ENCODE assay signal across 8 cellular contexts in the genomic region with DNA sequence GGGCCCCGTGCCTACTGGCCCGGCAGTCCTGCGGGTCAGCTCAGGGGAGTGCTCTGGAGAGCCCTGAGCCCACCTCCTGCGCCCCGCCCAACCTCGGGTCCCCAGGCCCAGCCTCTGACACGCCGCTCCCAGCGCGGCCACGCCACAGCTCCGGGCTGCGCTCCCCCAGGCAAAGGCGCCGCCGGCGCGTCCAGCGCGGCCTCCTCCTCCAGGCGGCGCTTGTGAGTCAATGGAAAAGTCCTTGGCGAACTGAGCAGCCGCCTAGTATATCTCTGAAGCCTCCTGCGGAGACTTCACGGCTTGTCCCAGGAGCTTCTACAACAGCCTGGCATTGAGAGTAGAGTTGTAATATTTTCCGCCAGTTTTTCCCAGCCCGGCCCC. TPM values are rescaled to one million over a fixed set of nuclear protein-coding genes. Genes with fewer than 3 reads are reported as not detected.
DNase-seq lines count a peak whose midpoint lies in the region; ATAC-seq and TF ChIP-seq lines count a peak whose summit lies in the region.

No MANE protein-coding gene starts in this region.

- H3K27ac Mint-ChIP-seq in stimulated activated naive CD8-positive, alpha-beta T cell treated with anti-CD3 and anti-CD28 coated beads, Interleukin-15, amount 100 ng/mL, for 72 hours: no peak overlapping the region

- no peak overlapping the region for H2BK120ac ChIP-seq in neuronal stem cell (ENCODE audit: low read depth, low read length)

- H3K4me3 ChIP-seq in HEK293 (ENCODE audit: low read depth, low read length): peak overlapping the region; percentile 29
- H3K4me3 ChIP-seq in PC-3 (ENCODE audit: low read length): peak overlapping the region; percentile 66
- H3K4me3 ChIP-seq in gastroesophageal sphincter: peak overlapping the region; percentile 33 to 56
- no peak overlapping the region for H3K4me3 ChIP-seq in neuronal stem cell (ENCODE audit: low read length in 2 of 2)
- H3K4me3 ChIP-seq in MM.1S (ENCODE audit: low read length): no peak overlapping the region

- no peak overlapping the region for H3K23ac ChIP-seq in neuronal stem cell (ENCODE audit: low read depth, low read length, poor library complexity)

- H3K9me3 Mint-ChIP-seq in stimulated activated naive CD8-positive, alpha-beta T cell treated with anti-CD3 and anti-CD28 coated beads, Interleukin-15, amount 100 ng/mL, for 72 hours: no peaks in the 10 kb centered on the region

- CTCF ChIA-PET in HEK293 (lab: Yijun Ruan, JAX) (interaction anchor here (0.6 to 2.2 kb wide), 14 partner anchors 9 to 708 kb away, joined by 3 to 10 read pairs (median 4); no protein-coding TSS in a partner anchor), PC-3 (lab: Charles Lee) (interaction anchor here (1.2 kb wide), 1 partner anchor 30 kb away, joined by 6 read pairs; no protein-coding TSS in a partner anchor)

- 0% methylated on average over 2 to 9 of the region's 28 CpGs for WGBS in gastroesophageal sphincter (ENCODE audit: low coverage in 1 of 2), 2 donors
- no CpG with 5 or more reads among the region's 28 CpGs for WGBS in neuronal stem cell (ENCODE audit: extremely low coverage in 2 of 2, insufficient read length in 2 of 2, insufficient replicate concordance in 1 of 2), 2 donors

- H3K9me3 ChIP-seq in HEK293 (ENCODE audit: control insufficient read depth, insufficient read depth, low read depth, low read length) (no peaks in the 10 kb centered on the region), PC-3 (ENCODE audit: low read length) (no peaks in the 10 kb centered on the region), gastroesophageal sphincter (no peaks in the 10 kb centered on the region), neuronal stem cell (replicated peaks in 1 of 2; ENCODE audit: control insufficient read depth in 2 of 2, insufficient read depth in 1 of 2, low read depth in 1 of 2, low read length in 2 of 2) (peaks cover 0 to 4% of the 10 kb centered on the region in 2 donors), MM.1S (replicated peaks; ENCODE audit: insufficient read depth, low read length) (no peaks in the 10 kb centered on the region)

- TF ChIP-seq EP300 in gastroesophageal sphincter (IDR thresholded peaks at IDR 0.05): no peak

- peak overlapping the region; percentile 82 for H3K4me2 ChIP-seq in PC-3 (ENCODE audit: low read length)
- H3K4me2 ChIP-seq in neuronal stem cell (ENCODE audit: insufficient read depth, low read length, poor library complexity, severe bottlenecking): peak overlapping the region; percentile 80
- no peak overlapping the region for H3K4me2 ChIP-seq in MM.1S (ENCODE audit: low read depth, low read length)

- H3K9ac ChIP-seq in PC-3 (ENCODE audit: low read length): no peak overlapping the region
- no peak overlapping the region for H3K9ac ChIP-seq in neuronal stem cell (ENCODE audit: low read depth, low read length, poor library complexity)
- H3K9ac ChIP-seq in MM.1S (ENCODE audit: low read length): no peak overlapping the region

- intact Hi-C loops in PC-3 (cut with micrococcal nuclease): loop anchor here (1.0 to 10.0 kb wide), 4 partner anchors 30 to 352 kb away; partner anchors contain the start of gene ZNF33B

- no peaks in the 10 kb centered on the region for H3K36me3 ChIP-seq in HEK293 (ENCODE audit: control insufficient read depth in 2 of 2, insufficient read depth in 1 of 2, low read length in 2 of 2)
- H3K36me3 ChIP-seq in PC-3 (ENCODE audit: low read depth, low read length): no peaks in the 10 kb centered on the region
- H3K36me3 ChIP-seq in gastroesophageal sphincter: no peaks in the 10 kb centered on the region
- no peaks in the 10 kb centered on the region for H3K36me3 ChIP-seq in neuronal stem cell (replicated peaks in 1 of 2; ENCODE audit: control insufficient read depth in 2 of 2, insufficient read depth in 2 of 2, low read length in 2 of 2)
- H3K36me3 ChIP-seq in MM.1S (replicated peaks; ENCODE audit: insufficient read depth, low read length): no peaks in the 10 kb centered on the region

- H4K8ac ChIP-seq in neuronal stem cell (ENCODE audit: low read depth, low read length): no peak overlapping the region

- H4K20me1 ChIP-seq in PC-3 (ENCODE audit: low read length) (no peaks in the 10 kb centered on the region), MM.1S (ENCODE audit: insufficient read depth, low read length) (no peaks in the 10 kb centered on the region)

- no peak overlapping the region for H2BK5ac ChIP-seq in neuronal stem cell (ENCODE audit: low read length)

- POLR2A ChIA-PET in HEK293 (lab: Yijun Ruan, JAX) (interaction anchor here (2.0 kb wide), 1 partner anchor 30 kb away, joined by 13 read pairs; the partner anchor contains the start of gene BMS1), PC-3 (lab: Charles Lee; ENCODE audit: unreplicated experiment) (no interaction called here)

- H3K4me1 ChIP-seq in HEK293 (ENCODE audit: control insufficient read depth, insufficient read depth, low read length): peaks cover 4% of the 10 kb centered on the region
- peaks cover 12% of the 10 kb centered on the region for H3K4me1 ChIP-seq in PC-3 (ENCODE audit: insufficient read depth, low read length)
- peaks cover 0 to 39% (median 12%) of the 10 kb centered on the region in 3 donors for H3K4me1 ChIP-seq in gastroesophageal sphincter
- peaks cover 0 to 2% of the 10 kb centered on the region in 2 donors for H3K4me1 ChIP-seq in neuronal stem cell (ENCODE audit: control insufficient read depth in 2 of 2, insufficient read depth in 1 of 2, low read depth in 1 of 2, low read length in 2 of 2)
- 0 out of 2 replicates have a peak, but pooled peaks cover 3% of the 10 kb centered on the region for H3K4me1 ChIP-seq in MM.1S (ENCODE audit: low read length)

- no peak overlapping the region for H3K27ac ChIP-seq in HEK293 (ENCODE audit: extremely low read depth, low read depth, low read length)
- H3K27ac ChIP-seq in PC-3 (ENCODE audit: low read length): no peak overlapping the region
- peak overlapping the region in 3 of 4 donors; percentile 19 to 66 (median 31) for H3K27ac ChIP-seq in gastroesophageal sphincter
- H3K27ac ChIP-seq in neuronal stem cell (replicated peaks; ENCODE audit: low read length): no peak overlapping the region
- H3K27ac ChIP-seq in MM.1S (ENCODE audit: low read length): no peak overlapping the region

- TF ChIP-seq CTCF in HEK293 (tag by site-specific recombination; IDR thresholded peaks at IDR 0.05) (peak; percentile 56; the same call in 1 of the 2 replicates), PC-3 (conservative IDR thresholded peaks at IDR 0.05; ENCODE audit: low read depth, low read length) (peak; percentile 89), gastroesophageal sphincter (IDR thresholded peaks at IDR 0.05) (peak in 3 of 4 experiments; percentile 75 to 92 (median 83)), MM.1S (IDR thresholded peaks at IDR 0.05; ENCODE audit: low read length) (no peak)

- H3K27me3 ChIP-seq in PC-3 (ENCODE audit: low read length) (peaks cover 51% of the 10 kb centered on the region), gastroesophageal sphincter (peaks cover 81% of the 10 kb centered on the region), neuronal stem cell (ENCODE audit: control insufficient read depth in 3 of 3, insufficient read depth in 3 of 3, low read depth in 1 of 3, low read length in 3 of 3) (peaks cover 20 to 80% (median 52%) of the 10 kb centered on the region in 3 experiments), MM.1S (replicated peaks; ENCODE audit: insufficient read depth, low read length) (no peaks in the 10 kb centered on the region)

- TF ChIP-seq POLR2A in gastroesophageal sphincter (IDR thresholded peaks at IDR 0.05): no peak

- no peak overlapping the region for H2BK15ac ChIP-seq in neuronal stem cell (ENCODE audit: low read length)

- H3K18ac ChIP-seq in neuronal stem cell (ENCODE audit: low read length): no peak overlapping the region

- no TSS peak for BruUV-seq in PC-3 (replicated peaks; lab: Mats Ljungman, UMichigan)

- H4K91ac ChIP-seq in neuronal stem cell (ENCODE audit: low read depth, low read length, poor library complexity): no peak overlapping the region

- ATAC-seq in PC-3: peak; percentile 90
- ATAC-seq in gastroesophageal sphincter: peak; percentile 88
- ATAC-seq in stimulated activated naive CD8-positive, alpha-beta T cell treated with anti-CD3 and anti-CD28 coated beads, Interleukin-15, amount 100 ng/mL, for 72 hours: peak; percentile 78

- peak overlapping the region; percentile 76 for H2AFZ ChIP-seq in PC-3 (ENCODE audit: low read length)
- peak overlapping the region; percentile 97 for H2AFZ ChIP-seq in neuronal stem cell (ENCODE audit: low read length)
- no peak overlapping the region for H2AFZ ChIP-seq in MM.1S (ENCODE audit: low read length)

- no peak overlapping the region for H3K4ac ChIP-seq in neuronal stem cell (ENCODE audit: low read length)

- no peak overlapping the region for H3K14ac ChIP-seq in neuronal stem cell (ENCODE audit: low read length)

- H3K4me3 Mint-ChIP-seq in stimulated activated naive CD8-positive, alpha-beta T cell treated with anti-CD3 and anti-CD28 coated beads, Interleukin-15, amount 100 ng/mL, for 72 hours: peak overlapping the region; percentile 81 to 93

- no peak overlapping the region for H2BK12ac ChIP-seq in neuronal stem cell (ENCODE audit: low read length)

- no peak overlapping the region for H2AK5ac ChIP-seq in neuronal stem cell (ENCODE audit: low read depth, low read length)

- H3K9me2 ChIP-seq in PC-3 (replicated peaks; ENCODE audit: low read length) (no peaks in the 10 kb centered on the region), MM.1S (replicated peaks; ENCODE audit: insufficient read depth, low read length) (no peaks in the 10 kb centered on the region)

- H3K79me1 ChIP-seq in neuronal stem cell (ENCODE audit: low read depth, low read length): no peaks in the 10 kb centered on the region

- H3F3A ChIP-seq in PC-3 (ENCODE audit: low read length, unreplicated experiment) (no peaks in the 10 kb centered on the region), MM.1S (ENCODE audit: insufficient read depth, low read length) (no peaks in the 10 kb centered on the region)

- H3K4me1 Mint-ChIP-seq in stimulated activated naive CD8-positive, alpha-beta T cell treated with anti-CD3 and anti-CD28 coated beads, Interleukin-15, amount 100 ng/mL, for 72 hours: peaks cover 22% of the 10 kb centered on the region

- DNase-seq in COLO829 (ENCODE audit: low spot score) (peak; percentile 32), PC-3 (peak; percentile 89), activated gamma-delta T cell treated with Interleukin-2 at 50 U/mL for 16 hours (peak; percentile 51), neuronal stem cell (ENCODE audit: low spot score) (peak; percentile 67), MM.1S (no peak)
- peak; percentile 75 to 76 for DNase-seq in stimulated activated naive CD8-positive, alpha-beta T cell treated with anti-CD3 and anti-CD28 coated beads, Interleukin-15, amount 100 ng/mL, for 72 hours

- no peaks in the 10 kb centered on the region for H3K79me2 ChIP-seq in PC-3 (ENCODE audit: low read length)
- no peaks in the 10 kb centered on the region for H3K79me2 ChIP-seq in MM.1S (ENCODE audit: low read length)

- peaks cover 93% of the 10 kb centered on the region for H3K27me3 Mint-ChIP-seq in stimulated activated naive CD8-positive, alpha-beta T cell treated with anti-CD3 and anti-CD28 coated beads, Interleukin-15, amount 100 ng/mL, for 72 hours

TF ChIP-seq in HEK293, 187 proteins besides CTCF, POLR2A, EP300 and RAD21 (continues in another document):
- no peak for TF ChIP-seq HOXC10 (CRISPR knock-in tag; IDR thresholded peaks at IDR 0.05)

RNA-seq across cellular contexts. Expression of gene BMS1, which starts 29.5 kb away (rescaled TPM):
- total RNA-seq in PC-3 (2014; rRNA removed) (36.6 and 41.9 TPM in 2 replicates), gastroesophageal sphincter (10 to 100 TPM; 15.5 to 18.8 (median 18.3) TPM)
- 17.2 TPM for polyA plus RNA-seq in neuronal stem cell (2013, experiment 1 of 2)
- 16.7 TPM for polyA plus RNA-seq in neuronal stem cell (2013, experiment 2 of 2)

Comparison
In these comparisons a context has a peak if more than half of its experiments do, and no peak if none do; other contexts are left out.
1. H3K27ac ChIP-seq: peak in gastroesophageal sphincter (3 of 4); none in HEK293 (single experiment), PC-3 (single experiment), neuronal stem cell (single experiment) and MM.1S (single experiment).
2. H3K4me3 ChIP-seq: peak in HEK293 (single experiment), PC-3 (single experiment) and gastroesophageal sphincter (2 of 2); none in neuronal stem cell (0 of 2) and MM.1S (single experiment).
3. Peak in every context shown above with its lines, with median percentiles within 50 percentile points of each other: ATAC-seq.